14 cellular contexts compared by ENCODE assay signal in genomic region chr10:7035111-7035761, GRCh38.
DNase-seq lines count a peak whose midpoint lies in the region; ATAC-seq and TF ChIP-seq lines count a peak whose summit lies in the region.
"Had no signal": no experiment of that assay in that cellular context is flagged by ENCODE, and none has a peak within 500 bp of the region (broad histone marks: within the 10 kb centered on the region; RNA-seq: fewer than 3 reads in every experiment).

No MANE protein-coding gene starts in this region.

- H3K27ac Mint-ChIP-seq in T-helper 17 cell = no peak overlapping the region
- H3K27ac Mint-ChIP-seq in activated naive CD4-positive, alpha-beta T cell treated with anti-CD3 and anti-CD28 coated beads, Interleukin-2, amount 50 U/mL, for 72 hours = peak overlapping the region in 1 of 2 donors; percentile 82

- H3K9me3 ChIP-seq in DND-41 (ENCODE audit: insufficient read depth, low read length, severe bottlenecking) (no peaks in the 10 kb centered on the region), T-helper 17 cell (ENCODE audit: control insufficient read depth, low read length, poor library complexity, severe bottlenecking) (no peaks in the 10 kb centered on the region)
- H3K9me3 ChIP-seq: stomach had no signal

- H3K4me3 Mint-ChIP-seq in T-helper 17 cell = peak overlapping the region; percentile 13

- no peak overlapping the region for H3K27ac ChIP-seq in DND-41 (ENCODE audit: low read length)
- H3K27ac ChIP-seq in substantia nigra (ENCODE audit: low read depth, low read length, poor library complexity, severe bottlenecking) = no peak overlapping the region
- H3K27ac ChIP-seq: foreskin keratinocyte, stomach had no signal

- H4K20me1 ChIP-seq in DND-41 (ENCODE audit: insufficient read depth, low read length) = no peaks in the 10 kb centered on the region

- H2AFZ ChIP-seq in DND-41 (ENCODE audit: low read depth, low read length) = no peak overlapping the region

- H3K79me2 ChIP-seq in DND-41 (ENCODE audit: insufficient read depth, low read length) = no peaks in the 10 kb centered on the region

- ATAC-seq in DND-41 (ENCODE audit: insufficient read depth, low read depth) = peak; percentile 31; the same call in 1 of the 3 replicates
- ATAC-seq in T-helper 17 cell = peak; percentile 75
- ATAC-seq in activated naive CD4-positive, alpha-beta T cell treated with anti-CD3 and anti-CD28 coated beads, Interleukin-2, amount 50 U/mL, for 72 hours = peak; percentile 71 to 91
- ATAC-seq: foreskin keratinocyte, sciatic nerve had no signal

- peaks cover 6% of the 10 kb centered on the region for H3K27me3 Mint-ChIP-seq in T-helper 17 cell

- no peak for TF ChIP-seq CTCF in DND-41 (IDR thresholded peaks at IDR 0.05; ENCODE audit: borderline replicate concordance, extremely low read depth, low read length, poor library complexity, severe bottlenecking)

- no peak overlapping the region for H3K9ac ChIP-seq in DND-41 (ENCODE audit: low read depth, low read length)

- peaks cover 19% of the 10 kb centered on the region for H3K4me1 Mint-ChIP-seq in T-helper 17 cell

- peaks cover 4 to 7% of the 10 kb centered on the region in 2 donors for H3K9me3 Mint-ChIP-seq in activated naive CD4-positive, alpha-beta T cell treated with anti-CD3 and anti-CD28 coated beads, Interleukin-2, amount 50 U/mL, for 72 hours

- H3K27me3 ChIP-seq in DND-41 (ENCODE audit: insufficient read depth, low read length, poor library complexity) = no peaks in the 10 kb centered on the region
- H3K27me3 ChIP-seq: foreskin keratinocyte, stomach had no signal

- H3K4me3 ChIP-seq in DND-41 (ENCODE audit: low read depth in 1 of 2, low read length in 2 of 2) = no peak overlapping the region
- H3K4me3 ChIP-seq: stomach had no signal

- H3K36me3 Mint-ChIP-seq in T-helper 17 cell (ENCODE audit: low read depth) = no peaks in the 10 kb centered on the region
- peaks cover 3 to 12% of the 10 kb centered on the region in 2 donors for H3K36me3 Mint-ChIP-seq in activated naive CD4-positive, alpha-beta T cell treated with anti-CD3 and anti-CD28 coated beads, Interleukin-2, amount 50 U/mL, for 72 hours

- H3K4me1 ChIP-seq in DND-41 (ENCODE audit: insufficient read depth, low read length) = no peaks in the 10 kb centered on the region
- H3K4me1 ChIP-seq: foreskin keratinocyte, stomach had no signal

- H3K36me3 ChIP-seq in DND-41 (ENCODE audit: insufficient read depth, low read length) = no peaks in the 10 kb centered on the region
- H3K36me3 ChIP-seq: stomach had no signal

- no peak for DNase-seq in DND-41
- DNase-seq in T-helper 17 cell = no peak
- DNase-seq in activated naive CD4-positive, alpha-beta T cell treated with anti-CD3 and anti-CD28 coated beads, Interleukin-2, amount 50 U/mL, for 72 hours (ENCODE audit: low spot score in 2 of 2) = peak in 1 of 2 donors; percentile 73
- peak; percentile 67 for DNase-seq in stimulated activated CD4-positive, alpha-beta T cell treated with anti-CD3 and anti-CD28 coated beads, Interleukin-4, amount 100 ng/mL, for 24 hours
- no peak for DNase-seq in substantia nigra (lab: John Stamatoyannopoulos, UW)
- DNase-seq in germinal center (ENCODE audit: low spot score) = no peak
- DNase-seq in COR-L47 (lab: John Stamatoyannopoulos, UW) = no peak
- DNase-seq: foreskin keratinocyte, mesenchymal stem cell, NCI-H1417, RPMI8226, stomach, T-helper 1 cell had no signal

- H3K4me2 ChIP-seq in DND-41 (ENCODE audit: insufficient read depth, low read length) = no peak overlapping the region

Comparison
In these comparisons a context has a peak if more than half of its experiments do, and no peak if none do; other contexts are left out.
1. ATAC-seq: peak in every context shown above with its lines; median percentile 81 in activated naive CD4-positive, alpha-beta T cell treated with anti-CD3 and anti-CD28 coated beads, Interleukin-2, amount 50 U/mL, for 72 hours; 75 in T-helper 17 cell; 31 in DND-41.